In the genomic region with DNA sequence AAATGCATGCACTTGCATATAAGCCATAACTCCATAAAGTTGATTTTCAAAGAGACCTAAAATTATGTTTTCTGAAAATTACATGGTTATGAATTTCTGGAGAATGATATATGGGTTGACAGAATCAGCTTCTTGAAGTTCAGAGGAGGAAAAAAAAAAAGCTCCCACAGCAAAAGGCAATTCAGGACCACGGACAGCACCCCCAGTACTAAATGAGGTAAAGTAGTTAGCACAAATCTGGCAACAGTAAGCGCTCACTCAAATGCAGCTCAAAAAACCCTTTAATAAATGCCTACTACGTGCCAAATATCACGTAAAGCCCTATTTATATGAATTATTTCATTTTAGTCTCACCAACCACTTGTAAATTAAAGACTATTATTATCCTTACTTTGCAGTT, we compare ENCODE assay signal across 8 cellular contexts.
DNase-seq lines count a peak whose midpoint lies in the region; ATAC-seq and TF ChIP-seq lines count a peak whose summit lies in the region.

No MANE protein-coding gene starts in this region.

- no peaks in the 10 kb centered on the region for H3K36me3 Mint-ChIP-seq in activated CD8-positive, alpha-beta T cell treated with anti-CD3 and anti-CD28 coated beads for 36 hours (ENCODE audit: low read depth)

- DNase-seq in AG08395 (ENCODE audit: low spot score) (peak; percentile 9), HS-5 (ENCODE audit: low read depth) (peak; percentile 1), kidney epithelial cell (ENCODE audit: low read depth) (peak; percentile 29), epidermal melanocyte (ENCODE audit: insufficient read length, low spot score) (no peak), ascending aorta (ENCODE audit: low spot score in 2 of 2) (no peak)
- DNase-seq in activated CD8-positive, alpha-beta T cell treated with anti-CD3 and anti-CD28 coated beads for 36 hours, result peak; percentile 52

- H3K4me3 Mint-ChIP-seq in activated CD8-positive, alpha-beta T cell treated with anti-CD3 and anti-CD28 coated beads for 36 hours, result no peak overlapping the region

- intact Hi-C loops in activated CD8-positive, alpha-beta T cell treated with anti-CD3 and anti-CD28 coated beads for 36 hours (cut with micrococcal nuclease), result no loop called here
- intact Hi-C loops in ascending aorta (cut with DNase I), result no loop called here

- H3K9me3 ChIP-seq in ascending aorta, result no peaks in the 10 kb centered on the region

- H3K4me3 ChIP-seq in kidney epithelial cell (ENCODE audit: low read depth, low read length) (no peak overlapping the region), ascending aorta (no peak overlapping the region)

- H3K27ac Mint-ChIP-seq in activated CD8-positive, alpha-beta T cell treated with anti-CD3 and anti-CD28 coated beads for 36 hours, result no peak overlapping the region

- H3K9me3 Mint-ChIP-seq in activated CD8-positive, alpha-beta T cell treated with anti-CD3 and anti-CD28 coated beads for 36 hours, result peaks cover 5% of the 10 kb centered on the region

- no peaks in the 10 kb centered on the region for H3K36me3 ChIP-seq in kidney epithelial cell (ENCODE audit: control insufficient read depth, insufficient read depth, low read length)
- H3K36me3 ChIP-seq in ascending aorta, result no peaks in the 10 kb centered on the region

- H3K27ac ChIP-seq in ascending aorta, result no peak overlapping the region

- POLR2A ChIA-PET in activated CD8-positive, alpha-beta T cell treated with anti-CD3 and anti-CD28 coated beads for 36 hours (lab: Charles Lee), result no interaction called here

- H3K4me1 Mint-ChIP-seq in activated CD8-positive, alpha-beta T cell treated with anti-CD3 and anti-CD28 coated beads for 36 hours (ENCODE audit: low read depth), result no peaks in the 10 kb centered on the region

- H3K27me3 Mint-ChIP-seq in activated CD8-positive, alpha-beta T cell treated with anti-CD3 and anti-CD28 coated beads for 36 hours, result no peaks in the 10 kb centered on the region

- no peak for ATAC-seq in activated CD8-positive, alpha-beta T cell treated with anti-CD3 and anti-CD28 coated beads for 36 hours
- ATAC-seq in HG02610 (IDR thresholded peaks at IDR 0.05; ENCODE audit: unreplicated experiment) (no peak), GM19035 (IDR thresholded peaks at IDR 0.05; ENCODE audit: unreplicated experiment) (no peak)

- H3K27me3 ChIP-seq in kidney epithelial cell (ENCODE audit: control insufficient read depth, insufficient read depth, low read length), result no peaks in the 10 kb centered on the region
- no peaks in the 10 kb centered on the region for H3K27me3 ChIP-seq in ascending aorta

- TF ChIP-seq CTCF in activated CD8-positive, alpha-beta T cell treated with anti-CD3 and anti-CD28 coated beads for 36 hours (IDR thresholded peaks at IDR 0.05), result no peak
- TF ChIP-seq CTCF in kidney epithelial cell (IDR thresholded peaks at IDR 0.05; ENCODE audit: insufficient read depth, low read length, poor library complexity, severe bottlenecking), result no peak
- no peak for TF ChIP-seq CTCF in ascending aorta (IDR thresholded peaks at IDR 0.05)

- CTCF ChIA-PET in activated CD8-positive, alpha-beta T cell treated with anti-CD3 and anti-CD28 coated beads for 36 hours (lab: Charles Lee), result interaction anchor here (0.6 kb wide), 1 partner anchor 21 kb away, joined by 3 read pairs; no protein-coding TSS in a partner anchor

- no peaks in the 10 kb centered on the region for H3K4me1 ChIP-seq in ascending aorta

Comparison
In these comparisons a context has a peak if more than half of its experiments do, and no peak if none do; other contexts are left out.
1. DNase-seq: peak in AG08395 (single experiment), HS-5 (single experiment), activated CD8-positive, alpha-beta T cell treated with anti-CD3 and anti-CD28 coated beads for 36 hours (single experiment) and kidney epithelial cell (single experiment); none in epidermal melanocyte (single experiment) and ascending aorta (0 of 2).